Comparison of ENCODE assay signal across 8 cellular contexts in the genomic region with DNA sequence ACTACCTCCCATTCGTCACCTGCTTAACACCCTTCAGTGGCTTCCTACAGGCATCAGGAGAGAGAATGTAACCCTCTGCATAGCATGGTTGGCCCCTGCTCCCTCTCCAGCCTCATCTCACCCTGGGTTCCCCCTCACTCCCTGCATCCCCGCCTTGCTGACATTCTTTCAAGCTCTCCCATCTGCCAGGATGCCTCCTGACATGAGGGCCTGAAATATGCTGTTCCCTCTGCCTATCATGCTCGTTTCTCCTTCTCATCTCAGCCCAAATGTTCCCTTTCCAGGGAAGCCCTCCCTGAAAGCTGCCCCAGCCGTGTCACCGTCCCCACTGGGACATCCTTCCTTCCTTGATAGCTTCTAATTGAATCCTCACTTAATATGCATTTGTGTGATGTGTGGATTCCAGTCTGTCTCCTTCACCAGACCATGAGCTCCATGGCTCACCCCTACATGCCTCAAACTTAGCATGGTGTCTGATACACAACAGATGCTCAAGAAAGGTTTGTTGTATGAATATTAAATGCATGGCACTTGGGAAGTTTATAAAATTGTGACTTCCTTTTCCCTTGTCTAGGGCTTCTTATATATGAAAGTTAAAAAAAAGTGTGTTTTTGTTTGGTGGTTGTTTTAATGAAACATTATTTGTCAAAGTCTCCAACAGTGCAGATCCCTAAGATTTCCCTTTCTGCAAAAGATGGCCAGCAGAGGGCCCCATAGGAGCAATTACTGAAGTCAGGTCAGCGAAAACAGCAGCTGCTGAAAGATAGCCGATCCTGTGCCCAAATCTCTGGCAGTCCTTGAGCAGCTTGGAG. TPM values are rescaled to one million over a fixed set of nuclear protein-coding genes. Genes with fewer than 3 reads are reported as not detected.
DNase-seq lines count a peak whose midpoint lies in the region; ATAC-seq, FAIRE-seq and TF ChIP-seq lines count a peak whose summit lies in the region.

No MANE protein-coding gene starts in this region.

- no peaks in the 10 kb centered on the region for H3K36me3 ChIP-seq in keratinocyte (ENCODE audit: control insufficient read depth in 2 of 2, extremely low read depth in 1 of 2, insufficient read depth in 2 of 2, low read length in 2 of 2)

- FAIRE-seq in keratinocyte (lab: Jason Lieb, UNC) = no peak

- dilution Hi-C loops in keratinocyte (cut with MboI; ENCODE audit: extremely low pct_ligation_motif_present, low sequenced_read_pairs) = no loop called here

- no peak overlapping the region for H3K4me3 ChIP-seq in keratinocyte (ENCODE audit: control insufficient read depth in 2 of 3, extremely low read depth in 1 of 3, insufficient read depth in 2 of 3, low read depth in 1 of 3, low read length in 3 of 3)

- peak; percentile 77 for ATAC-seq in GM19455 (IDR thresholded peaks at IDR 0.05; ENCODE audit: unreplicated experiment)

- no peak overlapping the region for H3K9ac ChIP-seq in keratinocyte (ENCODE audit: control insufficient read depth, extremely low read depth, insufficient read depth, low read length)

- peak; percentile 93 for TF ChIP-seq CTCF in VCaP (conservative IDR thresholded peaks at IDR 0.05)
- peak; percentile 66 to 71 (median 69) for TF ChIP-seq CTCF in keratinocyte (optimal IDR thresholded peaks at IDR 0.05 in 1 of 3, IDR thresholded peaks at IDR 0.05 in 1 of 3, conservative IDR thresholded peaks at IDR 0.05 in 1 of 3; ENCODE audit: extremely low read depth in 1 of 3, insufficient read depth in 2 of 3, low read length in 3 of 3)

- H3K27me3 ChIP-seq in keratinocyte (ENCODE audit: control insufficient read depth, extremely low read depth, insufficient read depth, low read length) = no peaks in the 10 kb centered on the region

- H3K79me2 ChIP-seq in keratinocyte (ENCODE audit: control insufficient read depth, insufficient read depth, low read length) = no peaks in the 10 kb centered on the region

- H3K27ac ChIP-seq in VCaP (no peak overlapping the region), keratinocyte (ENCODE audit: control insufficient read depth, insufficient read depth, low read length) (no peak overlapping the region)

- no peaks in the 10 kb centered on the region for H3K9me1 ChIP-seq in keratinocyte (ENCODE audit: control insufficient read depth, extremely low read depth, insufficient read depth, low read length)

- DNase-seq in AG20443 (ENCODE audit: low spot score) (peak; percentile 81), NCI-H2107 (lab: John Stamatoyannopoulos, UW) (peak; percentile 12), T47D (ENCODE audit: low read depth in 1 of 2, low spot score in 1 of 2) (peak; percentile 69 to 76), keratinocyte (ENCODE audit: low read depth, low spot score) (no peak), T1000 (lab: John Stamatoyannopoulos, UW) (no peak)
- peak; percentile 61 to 67 (median 64) for DNase-seq in stimulated activated CD4-positive, alpha-beta T cell treated with anti-CD3 and anti-CD28 coated beads, Interleukin-1b, Interleukin-23, amount 100 ng/mL, for 24 hours (ENCODE audit: low read depth in 4 of 4, low spot score in 1 of 4)

- H3K4me1 ChIP-seq in keratinocyte (ENCODE audit: control insufficient read depth, extremely low read depth, insufficient read depth, low read length) = no peaks in the 10 kb centered on the region

- no peaks in the 10 kb centered on the region for H4K20me1 ChIP-seq in keratinocyte (ENCODE audit: control insufficient read depth, extremely low read depth, insufficient read depth, low read length)

- no peaks in the 10 kb centered on the region for H3K9me3 ChIP-seq in keratinocyte (ENCODE audit: control insufficient read depth, low read depth, low read length)

- in situ Hi-C loops in T47D (cut with HindIII; ENCODE audit: low pct_unique_long_range_greater_than_20kb, low sequenced_read_pairs) = no loop called here

- no peak overlapping the region for H3K4me2 ChIP-seq in keratinocyte (ENCODE audit: control insufficient read depth, extremely low read depth, insufficient read depth, low read depth, low read length)

- H2AFZ ChIP-seq in keratinocyte (ENCODE audit: control insufficient read depth, low read length) = no peak overlapping the region

RNA-seq across cellular contexts. Expression of gene C5orf58, which starts 7.3 kb away (rescaled TPM):
- polyA plus RNA-seq in keratinocyte = not detected in 3 replicates
- polyA plus RNA-seq in keratinocyte (2011; ENCODE audit: low read depth) = not detected
- not detected in 2 replicates for polyA plus RNA-seq in keratinocyte (2011; cell fraction: cytosol; rRNA removed)
- polyA plus RNA-seq in keratinocyte (2011; cell fraction: nucleus; rRNA removed) = not detected in 2 replicates
- polyA plus RNA-seq in keratinocyte (2012; ENCODE audit: low replicate concordance) = not detected in 2 replicates
- polyA minus RNA-seq in keratinocyte = not detected in 3 replicates
- polyA minus RNA-seq in keratinocyte (2011; cell fraction: cytosol; rRNA and poly(A)+ RNA removed) = not detected
- polyA minus RNA-seq in keratinocyte (2011; cell fraction: nucleus; rRNA and poly(A)+ RNA removed) = not detected in 2 replicates

Comparison
In these comparisons a context has a peak if more than half of its experiments do, and no peak if none do; other contexts are left out.
1. DNase-seq: peak in AG20443 (single experiment), NCI-H2107 (single experiment), T47D (2 of 2) and stimulated activated CD4-positive, alpha-beta T cell treated with anti-CD3 and anti-CD28 coated beads, Interleukin-1b, Interleukin-23, amount 100 ng/mL, for 24 hours (4 of 4); none in keratinocyte (single experiment) and T1000 (single experiment).